ENCODE assay signal across 9 cellular contexts in the genomic region with DNA sequence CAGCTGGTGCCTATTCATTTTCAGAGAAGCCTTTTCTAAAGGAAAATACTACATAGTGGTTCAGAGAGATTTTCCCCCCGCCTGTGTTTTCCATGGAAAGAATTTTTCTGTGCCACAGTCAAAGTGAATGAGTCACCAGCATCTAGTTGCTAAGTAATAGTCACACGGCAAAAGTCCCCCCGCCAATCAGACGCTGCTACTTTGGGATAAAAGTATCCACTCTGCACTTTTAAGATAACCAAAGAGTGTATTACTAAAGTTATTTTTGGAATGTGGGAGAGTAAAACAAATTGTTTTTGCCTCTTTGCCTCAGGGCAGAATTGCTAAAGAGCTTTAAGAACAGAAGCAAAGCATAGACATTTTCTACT. TPM values are rescaled to one million over a fixed set of nuclear protein-coding genes. Genes with fewer than 3 reads are reported as not detected.
DNase-seq lines count a peak whose midpoint lies in the region; ATAC-seq and TF ChIP-seq lines count a peak whose summit lies in the region.
"Had no signal": no experiment of that assay in that cellular context is flagged by ENCODE, and none has a peak within 500 bp of the region (broad histone marks: within the 10 kb centered on the region; RNA-seq: fewer than 3 reads in every experiment).

No MANE protein-coding gene starts in this region.

- peaks cover 0 to 34% (median 0%) of the 10 kb centered on the region in 4 donors for H3K27me3 ChIP-seq in esophagus muscularis mucosa

- no peak for TF ChIP-seq POLR2A in esophagus muscularis mucosa (IDR thresholded peaks at IDR 0.05; ENCODE audit: low read depth)

- ATAC-seq in HG02852 (IDR thresholded peaks at IDR 0.05; ENCODE audit: unreplicated experiment) = no peak
- no peak for ATAC-seq in stimulated activated naive CD8-positive, alpha-beta T cell treated with anti-CD3 and anti-CD28 coated beads, Interleukin-15, amount 100 ng/mL, for 72 hours

- peak overlapping the region; percentile 61 to 79 (median 69) for H3K27ac ChIP-seq in esophagus muscularis mucosa (replicated peaks in 1 of 4)

- peaks cover 53 to 59% (median 57%) of the 10 kb centered on the region in 4 donors for H3K4me1 ChIP-seq in esophagus muscularis mucosa

- H3K27me3 Mint-ChIP-seq in stimulated activated naive CD8-positive, alpha-beta T cell treated with anti-CD3 and anti-CD28 coated beads, Interleukin-15, amount 100 ng/mL, for 72 hours = peaks cover 55% of the 10 kb centered on the region

- no peaks in the 10 kb centered on the region for H3K9me3 ChIP-seq in esophagus muscularis mucosa

- TF ChIP-seq CTCF in AG09319 (IDR thresholded peaks at IDR 0.05; ENCODE audit: low read depth, low read length) (no peak), esophagus muscularis mucosa (IDR thresholded peaks at IDR 0.05) (no peak)

- H3K4me3 ChIP-seq in esophagus muscularis mucosa = no peak overlapping the region

- peak; percentile 69 for DNase-seq in AG09319 (ENCODE audit: extremely low read depth, low read depth)
- peak; percentile 82 for DNase-seq in OCI-M1 (lab: John Stamatoyannopoulos, UW)
- DNase-seq in esophagus muscularis mucosa (ENCODE audit: extremely low spot score) = no peak
- DNase-seq in myocyte (ENCODE audit: low read depth) = peak; percentile 93
- DNase-seq in NCI-H146 treated with DMSO at 0.1 percent for 48 hours (lab: John Stamatoyannopoulos, UW; ENCODE audit: unreplicated experiment) = no peak
- DNase-seq in NCI-H2107 treated with DMSO at 0.1 percent for 48 hours (lab: John Stamatoyannopoulos, UW; ENCODE audit: unreplicated experiment) = no peak
- no peak for DNase-seq in stimulated activated naive CD8-positive, alpha-beta T cell treated with anti-CD3 and anti-CD28 coated beads, Interleukin-15, amount 100 ng/mL, for 72 hours

- H3K9me3 Mint-ChIP-seq in stimulated activated naive CD8-positive, alpha-beta T cell treated with anti-CD3 and anti-CD28 coated beads, Interleukin-15, amount 100 ng/mL, for 72 hours = no peaks in the 10 kb centered on the region
- H3K9me3 Mint-ChIP-seq: dendritic cell treated with granulocyte-macrophage colony-stimulating factor and Interleukin-4, amounts not matched to agents 40 ng/mL and 50 ng/mL, for 4 days had no signal

- 24% methylated on average over 4 of the region's 4 CpGs for WGBS in esophagus muscularis mucosa

- no peak overlapping the region for H3K4me3 Mint-ChIP-seq in stimulated activated naive CD8-positive, alpha-beta T cell treated with anti-CD3 and anti-CD28 coated beads, Interleukin-15, amount 100 ng/mL, for 72 hours
- H3K4me3 Mint-ChIP-seq: dendritic cell treated with granulocyte-macrophage colony-stimulating factor and Interleukin-4, amounts not matched to agents 40 ng/mL and 50 ng/mL, for 4 days had no signal

- no peak for TF ChIP-seq EP300 in esophagus muscularis mucosa (IDR thresholded peaks at IDR 0.05)

- H3K36me3 ChIP-seq in esophagus muscularis mucosa = peaks cover 0 to 8% (median 0%) of the 10 kb centered on the region in 4 donors

- H3K27ac Mint-ChIP-seq in stimulated activated naive CD8-positive, alpha-beta T cell treated with anti-CD3 and anti-CD28 coated beads, Interleukin-15, amount 100 ng/mL, for 72 hours = no peak overlapping the region
- H3K27ac Mint-ChIP-seq: dendritic cell treated with granulocyte-macrophage colony-stimulating factor and Interleukin-4, amounts not matched to agents 40 ng/mL and 50 ng/mL, for 4 days had no signal

- peaks cover 37% of the 10 kb centered on the region for H3K4me1 Mint-ChIP-seq in stimulated activated naive CD8-positive, alpha-beta T cell treated with anti-CD3 and anti-CD28 coated beads, Interleukin-15, amount 100 ng/mL, for 72 hours

- intact Hi-C loops in esophagus muscularis mucosa (cut with DNase I) = loop anchor here (2.0 kb wide), 1 partner anchor 46 kb away; no protein-coding TSS in a partner anchor

RNA-seq across cellular contexts. Expression of a gene that starts 23.5 kb away (rescaled TPM):
- total RNA-seq in esophagus muscularis mucosa (100 to 1,000 TPM in 3 of 4 donors, 10 to 100 TPM in 1; 83.1 to 145 (median 120) TPM), myocyte (19.0 and 21.2 TPM in 2 replicates)
- polyA plus RNA-seq in myocyte (2012) = 18.2 TPM

Comparison
In these comparisons a context has a peak if more than half of its experiments do, and no peak if none do; other contexts are left out.
1. DNase-seq: peak in AG09319 (single experiment), OCI-M1 (single experiment) and myocyte (single experiment); none in esophagus muscularis mucosa (single experiment), NCI-H146 treated with DMSO at 0.1 percent for 48 hours (single experiment), NCI-H2107 treated with DMSO at 0.1 percent for 48 hours (single experiment) and stimulated activated naive CD8-positive, alpha-beta T cell treated with anti-CD3 and anti-CD28 coated beads, Interleukin-15, amount 100 ng/mL, for 72 hours (0 of 2).